ENCODE assay signal across 9 cellular contexts in the genomic region with DNA sequence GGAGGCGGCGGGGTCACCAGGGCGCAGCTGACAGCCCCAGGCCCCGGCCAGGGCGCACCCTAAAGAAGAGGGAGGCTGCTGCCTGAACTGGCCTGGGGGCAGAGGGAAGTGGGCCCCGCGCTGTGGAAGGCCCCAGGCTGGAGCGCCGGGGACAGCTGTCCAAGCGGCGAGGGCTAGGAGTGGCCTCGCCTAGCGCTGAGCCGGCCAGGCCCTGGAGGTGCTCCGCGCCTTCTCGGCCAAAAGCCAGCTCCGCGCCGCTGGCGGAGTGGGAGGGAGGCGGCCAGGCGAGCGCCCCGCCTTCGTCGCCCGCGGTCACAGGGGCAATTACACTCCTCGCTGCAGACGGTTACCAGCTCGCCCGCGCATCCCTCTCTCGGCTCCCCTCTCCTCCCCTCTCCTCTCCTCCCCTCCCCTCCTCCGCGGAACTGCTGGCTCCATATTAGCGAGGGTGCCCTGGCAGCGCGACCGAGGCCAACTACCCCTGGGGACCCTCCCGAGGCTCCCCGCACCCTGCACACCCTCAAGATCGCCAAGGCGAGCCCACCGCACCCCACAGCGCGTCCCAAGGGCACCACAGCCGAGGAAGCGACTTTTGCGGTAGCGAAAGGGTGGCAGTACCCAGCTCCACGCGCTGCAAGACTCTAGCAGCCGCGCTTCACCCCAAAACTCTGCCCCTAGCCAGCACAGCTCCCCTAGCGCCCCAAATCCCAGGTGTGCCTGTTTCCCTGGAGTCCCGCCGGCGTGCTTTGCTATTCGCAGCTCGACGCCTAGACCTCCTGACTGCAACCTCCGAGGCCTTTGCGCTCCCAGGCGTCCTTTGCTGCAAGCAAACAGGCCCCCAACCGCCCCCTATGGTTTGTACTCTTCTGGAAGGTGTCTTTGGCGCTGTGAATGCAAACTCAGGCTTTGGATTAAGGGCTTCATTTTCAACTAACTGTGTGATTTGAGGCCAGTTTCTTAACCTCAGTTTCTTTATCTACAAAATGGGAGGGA.
A peak's percentile ranks its signal among the peaks of the same experiment; 100 is the strongest.
DNase-seq lines count a peak whose midpoint lies in the region; ATAC-seq lines count a peak whose summit lies in the region.
"Had no signal": no experiment of that assay in that cellular context is flagged by ENCODE, and none has a peak within 500 bp of the region (broad histone marks: within the 10 kb centered on the region; RNA-seq: fewer than 3 reads in every experiment).

No MANE protein-coding gene starts in this region.

- peak overlapping the region; percentile 12 for H3K4me3 ChIP-seq in thymus (ENCODE audit: low read length)

- peaks cover 5% of the 10 kb centered on the region for H3K4me1 ChIP-seq in thymus (ENCODE audit: control insufficient read depth, insufficient read depth, low read length)

- no peak overlapping the region for H3K27ac ChIP-seq in thymus (ENCODE audit: low read depth)
- H3K27ac ChIP-seq: 22Rv1 had no signal

- no peaks in the 10 kb centered on the region for H3K36me3 ChIP-seq in thymus (ENCODE audit: control insufficient read depth, insufficient read depth)

- H3K4me1 Mint-ChIP-seq in activated naive CD8-positive, alpha-beta T cell (ENCODE audit: low read depth) = peaks cover 22% of the 10 kb centered on the region

- H3K27ac Mint-ChIP-seq in activated naive CD8-positive, alpha-beta T cell = no peak overlapping the region

- H3K36me3 Mint-ChIP-seq in activated naive CD8-positive, alpha-beta T cell = no peaks in the 10 kb centered on the region

- 4% methylated on average over 68 of the region's 68 CpGs for WGBS in thymus

- DNase-seq in DMS53 (lab: John Stamatoyannopoulos, UW) = peak; percentile 52
- no peak for DNase-seq in DMS53 treated with DMSO at 0.1 percent for 48 hours (lab: John Stamatoyannopoulos, UW; ENCODE audit: unreplicated experiment)
- peak; percentile 62 to 71 for DNase-seq in left colon
- DNase-seq in hippocampal formation (lab: John Stamatoyannopoulos, UW) = no peak
- no peak for DNase-seq in Ammon's horn (ENCODE audit: low spot score)

- intact Hi-C loops in left colon (cut with DNase I, micrococcal nuclease) = no loop called here

- peak overlapping the region; percentile 67 for H3K4me3 Mint-ChIP-seq in activated naive CD8-positive, alpha-beta T cell

- no peaks in the 10 kb centered on the region for H3K9me3 ChIP-seq in thymus (ENCODE audit: control insufficient read depth)

- ATAC-seq in left colon (peak; percentile 91), HG03521 (IDR thresholded peaks at IDR 0.05; ENCODE audit: unreplicated experiment) (no peak)

- H3K27me3 Mint-ChIP-seq in activated naive CD8-positive, alpha-beta T cell = peaks cover 4% of the 10 kb centered on the region

- no peaks in the 10 kb centered on the region for H3K9me3 Mint-ChIP-seq in activated naive CD8-positive, alpha-beta T cell (ENCODE audit: low read depth)

- peaks cover 18% of the 10 kb centered on the region for H3K27me3 ChIP-seq in thymus (ENCODE audit: control insufficient read depth, insufficient read depth)

Comparison
In these comparisons a context has a peak if more than half of its experiments do, and no peak if none do; other contexts are left out.
1. DNase-seq: peak in DMS53 (single experiment) and left colon (2 of 2); none in DMS53 treated with DMSO at 0.1 percent for 48 hours (single experiment), hippocampal formation (0 of 2) and Ammon's horn (single experiment).